Comparison of ENCODE assay signal across 1 cellular context in genomic region chr19:13825489-13826475, GRCh38.
TF ChIP-seq lines count a peak whose summit lies in the region.

No MANE protein-coding gene starts in this region.

TF ChIP-seq in H1, 55 proteins besides CTCF, POLR2A, EP300 and RAD21:
- TF ChIP-seq SP1 (IDR thresholded peaks at IDR 0.05; ENCODE audit: low read depth, low read length), result peak; percentile 63; the same call in 1 of the 2 replicates
- TF ChIP-seq ASH2L (IDR thresholded peaks at IDR 0.05; ENCODE audit: low read length), result no peak
- no peak for TF ChIP-seq KDM5A (IDR thresholded peaks at IDR 0.05; ENCODE audit: low read length)
- no peak for TF ChIP-seq TAF1 (IDR thresholded peaks at IDR 0.05; ENCODE audit: low read depth, low read length)
TF ChIP-seq in H1: peak in this region for 1.
